In the genomic region with DNA sequence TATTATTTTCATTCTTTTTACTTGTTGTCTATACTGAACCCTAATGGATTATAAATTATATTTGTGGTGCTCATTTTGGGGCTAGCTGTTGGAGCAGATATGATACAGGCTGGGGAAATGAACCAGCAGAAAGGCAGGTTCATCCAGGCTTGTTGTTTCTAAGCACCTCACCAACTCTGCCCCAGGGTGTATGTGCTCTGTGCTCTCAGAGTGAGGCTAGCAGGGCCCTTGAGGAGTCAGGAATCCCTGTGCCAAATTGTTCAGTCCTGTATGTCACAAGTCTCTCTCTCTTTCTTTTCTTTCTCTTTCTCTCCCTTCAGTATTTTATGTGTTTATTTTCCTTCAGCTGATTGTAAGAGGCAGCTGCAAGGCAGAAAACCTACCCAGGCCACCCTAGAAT, we compare ENCODE assay signal across 22 cellular contexts.
DNase-seq lines count a peak whose midpoint lies in the region; ATAC-seq and TF ChIP-seq lines count a peak whose summit lies in the region.
"Had no signal": no experiment of that assay in that cellular context is flagged by ENCODE, and none has a peak within 500 bp of the region (broad histone marks: within the 10 kb centered on the region; RNA-seq: fewer than 3 reads in every experiment).

No MANE protein-coding gene starts in this region.

- H3K27ac ChIP-seq in lower lobe of right lung, result no peak overlapping the region
- H3K27ac ChIP-seq: A549; BLaER1 treated with 17β-estradiol and CSF1 and Interleukin-3, amounts not matched to agents 10 nM and 100 nM had no signal

- H3K27me3 Mint-ChIP-seq in T-helper 17 cell, result peaks cover 44% of the 10 kb centered on the region

- peak; percentile 10 for DNase-seq in ELF-1 (ENCODE audit: low read depth, low spot score)
- DNase-seq in T-helper 17 cell, result no peak
- peak; percentile 62 for DNase-seq in islet precursor cell
- no peak for DNase-seq in NCI-H82 treated with DMSO at 0.1 percent for 48 hours (lab: John Stamatoyannopoulos, UW; ENCODE audit: unreplicated experiment)
- DNase-seq in OCI-M2 (lab: John Stamatoyannopoulos, UW; ENCODE audit: unreplicated experiment), result no peak
- no peak for DNase-seq in lower lobe of right lung
- DNase-seq: 8988T; ACHN; AML-193; BE2C; CD4-positive, alpha-beta T cell; CD8-positive, alpha-beta memory T cell; DMS 273 treated with DMSO at 0.1 percent for 48 hours; DMS79; EL; GF-D8; GOT3; HFFc6 had no signal

- no peaks in the 10 kb centered on the region for H3K4me1 Mint-ChIP-seq in T-helper 17 cell
- H3K4me1 Mint-ChIP-seq: CD14-positive monocyte; CD8-positive, alpha-beta memory T cell had no signal

- TF ChIP-seq CTCF in lower lobe of right lung (IDR thresholded peaks at IDR 0.05), result no peak

- H3K9me3 ChIP-seq in T-helper 17 cell (ENCODE audit: control insufficient read depth, low read length, poor library complexity, severe bottlenecking) (no peaks in the 10 kb centered on the region), lower lobe of right lung (no peaks in the 10 kb centered on the region)
- H3K9me3 ChIP-seq: A549; BE2C; BLaER1 treated with 17β-estradiol and CSF1 and Interleukin-3, amounts not matched to agents 10 nM and 100 nM; HAP-1 had no signal

- H3K36me3 ChIP-seq in lower lobe of right lung, result no peaks in the 10 kb centered on the region
- H3K36me3 ChIP-seq: BE2C; BLaER1 treated with 17β-estradiol and CSF1 and Interleukin-3, amounts not matched to agents 10 nM and 100 nM; HAP-1 had no signal

- no peaks in the 10 kb centered on the region for H3K27me3 ChIP-seq in lower lobe of right lung (ENCODE audit: low read depth)
- H3K27me3 ChIP-seq: BE2C; BLaER1 treated with 17β-estradiol and CSF1 and Interleukin-3, amounts not matched to agents 10 nM and 100 nM had no signal

- intact Hi-C loops in lower lobe of right lung (cut with DNase I), result no loop called here

- peak overlapping the region; percentile 61 for H3K27ac Mint-ChIP-seq in T-helper 17 cell
- H3K27ac Mint-ChIP-seq: CD4-positive, alpha-beta T cell; CD8-positive, alpha-beta memory T cell; HFFc6 had no signal

- ATAC-seq in T-helper 17 cell, result no peak
- no peak for ATAC-seq in lower lobe of right lung
- ATAC-seq: A549 had no signal

- no peak overlapping the region for H3K4me3 ChIP-seq in lower lobe of right lung
- H3K4me3 ChIP-seq: A549; BLaER1 treated with 17β-estradiol and CSF1 and Interleukin-3, amounts not matched to agents 10 nM and 100 nM; HAP-1 had no signal

- H3K4me1 ChIP-seq in lower lobe of right lung, result no peaks in the 10 kb centered on the region
- H3K4me1 ChIP-seq: A549; BE2C; BLaER1 treated with 17β-estradiol and CSF1 and Interleukin-3, amounts not matched to agents 10 nM and 100 nM; HAP-1 had no signal

- no peaks in the 10 kb centered on the region for H3K36me3 Mint-ChIP-seq in T-helper 17 cell (ENCODE audit: low read depth)
- H3K36me3 Mint-ChIP-seq: CD14-positive monocyte; CD8-positive, alpha-beta memory T cell had no signal

- no peak overlapping the region for H3K4me3 Mint-ChIP-seq in T-helper 17 cell
- H3K4me3 Mint-ChIP-seq: CD14-positive monocyte; CD4-positive, alpha-beta T cell; CD8-positive, alpha-beta memory T cell; HFFc6 had no signal

Comparison
In these comparisons a context has a peak if more than half of its experiments do, and no peak if none do; other contexts are left out.
1. DNase-seq: peak in ELF-1 (single experiment) and islet precursor cell (single experiment); none in T-helper 17 cell (0 of 3), NCI-H82 treated with DMSO at 0.1 percent for 48 hours (single experiment), OCI-M2 (single experiment) and lower lobe of right lung (single experiment).